ENCODE assay signal across 11 cellular contexts in the genomic region with DNA sequence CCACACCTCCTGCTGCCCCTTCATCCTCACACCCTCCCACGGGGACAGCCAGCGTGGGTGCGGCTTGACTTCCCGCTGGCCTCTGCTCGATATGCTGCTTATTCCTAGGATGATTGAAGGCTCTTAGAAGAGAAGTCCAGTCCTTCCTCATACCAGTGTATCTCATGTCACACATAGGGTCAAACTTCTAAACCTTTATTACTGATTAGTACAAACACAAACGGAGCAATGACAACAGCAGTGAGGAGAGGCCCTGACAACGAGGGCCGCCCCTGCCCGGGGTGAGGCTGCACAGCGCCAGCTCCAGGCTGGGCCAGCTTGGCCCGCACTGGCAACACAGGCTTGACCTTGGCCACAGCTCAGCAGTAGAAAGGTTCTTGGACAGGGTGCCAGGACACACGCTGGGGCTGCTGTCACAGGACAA. TPM values are rescaled to one million over a fixed set of nuclear protein-coding genes. Genes with fewer than 3 reads are reported as not detected.
A peak's percentile ranks its signal among the peaks of the same experiment; 100 is the strongest.
DNase-seq lines count a peak whose midpoint lies in the region; ATAC-seq and TF ChIP-seq lines count a peak whose summit lies in the region.
"Had no signal": no experiment of that assay in that cellular context is flagged by ENCODE, and none has a peak within 500 bp of the region (broad histone marks: within the 10 kb centered on the region; RNA-seq: fewer than 3 reads in every experiment).

No MANE protein-coding gene starts in this region.

- no peak overlapping the region for H3K4me3 ChIP-seq in colonic mucosa
- no peak overlapping the region for H3K4me3 ChIP-seq in mucosa of rectum (ENCODE audit: low read length in 2 of 2)
- no peak overlapping the region for H3K4me3 ChIP-seq in vagina
- H3K4me3 ChIP-seq: GM23248 had no signal

- H3K27ac ChIP-seq in colonic mucosa (peak overlapping the region; percentile 99), mucosa of rectum (ENCODE audit: low read depth in 2 of 2, low read length in 2 of 2) (peak overlapping the region; percentile 99), vagina (peak overlapping the region; percentile 40)
- H3K27ac ChIP-seq: GM23248 had no signal

- TF ChIP-seq CTCF in colonic mucosa (IDR thresholded peaks at IDR 0.05): no peak
- TF ChIP-seq CTCF in vagina (IDR thresholded peaks at IDR 0.05): no peak

- H3K9ac ChIP-seq in colonic mucosa (ENCODE audit: low read depth in 2 of 2, low read length in 2 of 2) (peak overlapping the region in 1 of 2 donors; percentile 97), mucosa of rectum (ENCODE audit: low read depth in 1 of 2, low read length in 2 of 2) (peak overlapping the region; percentile 44 to 98)
- H3K9ac ChIP-seq: GM23248 had no signal

- peaks cover 15% of the 10 kb centered on the region for H3K4me1 ChIP-seq in colonic mucosa
- peaks cover 42 to 48% of the 10 kb centered on the region in 2 donors for H3K4me1 ChIP-seq in mucosa of rectum (ENCODE audit: control insufficient read depth in 2 of 2, insufficient read depth in 2 of 2, low read length in 2 of 2)
- H3K4me1 ChIP-seq in vagina: peaks cover 47% of the 10 kb centered on the region

- TF ChIP-seq POLR2A in vagina (IDR thresholded peaks at IDR 0.05): no peak

- no peaks in the 10 kb centered on the region for H3K27me3 ChIP-seq in colonic mucosa
- H3K27me3 ChIP-seq in mucosa of rectum (ENCODE audit: control insufficient read depth in 2 of 2, insufficient read depth in 2 of 2, low read length in 2 of 2): no peaks in the 10 kb centered on the region
- H3K27me3 ChIP-seq in vagina: no peaks in the 10 kb centered on the region

- H3K36me3 ChIP-seq in colonic mucosa: peaks cover 29% of the 10 kb centered on the region
- peaks cover 45 to 59% of the 10 kb centered on the region in 2 donors for H3K36me3 ChIP-seq in mucosa of rectum (ENCODE audit: control insufficient read depth in 2 of 2, insufficient read depth in 2 of 2, low read length in 2 of 2)
- H3K36me3 ChIP-seq in vagina: peaks cover 0 to 52% of the 10 kb centered on the region in 2 donors

- no peaks in the 10 kb centered on the region for H3K9me3 ChIP-seq in colonic mucosa
- H3K9me3 ChIP-seq in mucosa of rectum (ENCODE audit: control insufficient read depth in 2 of 2, low read length in 2 of 2): no peaks in the 10 kb centered on the region
- H3K9me3 ChIP-seq in vagina: no peaks in the 10 kb centered on the region

- ATAC-seq in Right ventricle myocardium inferior (peak; percentile 37), GM19463 (IDR thresholded peaks at IDR 0.05; ENCODE audit: unreplicated experiment) (no peak), GM19395 (IDR thresholded peaks at IDR 0.05; ENCODE audit: unreplicated experiment) (no peak)

- intact Hi-C loops in Right ventricle myocardium inferior (cut with DNase I) (loop anchor here (5.0 kb wide), 2 partner anchors 53 to 128 kb away; a partner anchor contains a TSS), cardiac septum (cut with DNase I) (loop anchor here (5.0 kb wide), 1 partner anchor 37 kb away; a partner anchor contains a TSS), colonic mucosa (cut with DNase I) (no loop called here), vagina (cut with DNase I) (no loop called here)

- DNase-seq in Right ventricle myocardium inferior (ENCODE audit: missing footprints) (no peak), cardiac septum (ENCODE audit: low spot score) (no peak), colonic mucosa (no peak), vagina (ENCODE audit: extremely low spot score in 2 of 2) (no peak), NCI-H2196 treated with DMSO at 0.1 percent for 48 hours (lab: John Stamatoyannopoulos, UW; ENCODE audit: unreplicated experiment) (no peak)
- DNase-seq: GM23248, NCI-H1436 treated with DMSO at 0.1 percent for 48 hours, RPMI8226 had no signal

RNA-seq across cellular contexts. Expression of a gene that starts 3.7 kb away (rescaled TPM):
- total RNA-seq in Right ventricle myocardium inferior (73.2 TPM), cardiac septum (69.9 TPM), colonic mucosa (100 to 1,000 TPM; 212 to 216 TPM), vagina (42.7 TPM)

RNA-seq across cellular contexts. Expression of a gene that starts 3.9 kb away (rescaled TPM):
- total RNA-seq in Right ventricle myocardium inferior (9.8 TPM), cardiac septum (10.6 TPM), colonic mucosa (10 to 100 TPM; 14.4 to 18.6 TPM), vagina (4.9 TPM)

RNA-seq across cellular contexts. Expression of a gene that starts 19.3 kb away (rescaled TPM):
- total RNA-seq in Right ventricle myocardium inferior (not detected), cardiac septum (0.16 TPM), colonic mucosa (1 to 10 TPM in 1 of 2 donors, under 1 TPM in 1; 0.35 to 1.2 TPM), vagina (not detected)
- total RNA-seq: GM23248 had no signal

RNA-seq across cellular contexts. Expression of a gene that starts 29.0 kb away (rescaled TPM):
- total RNA-seq in Right ventricle myocardium inferior (27.7 TPM), cardiac septum (21.2 TPM), colonic mucosa (100 to 1,000 TPM; 102 to 141 TPM), vagina (205 TPM)

RNA-seq across cellular contexts. Expression of a gene that starts 35.4 kb away (rescaled TPM):
- 122 TPM for total RNA-seq in Right ventricle myocardium inferior
- 111 TPM for total RNA-seq in cardiac septum
- 10 to 100 TPM; 56.5 to 60.4 TPM for total RNA-seq in colonic mucosa
- 59.2 TPM for total RNA-seq in vagina

Comparison
In these comparisons a context has a peak if more than half of its experiments do, and no peak if none do; other contexts are left out.
1. H3K27ac ChIP-seq: peak in every context shown above with its lines; median percentile 99 in colonic mucosa; 99 in mucosa of rectum; 40 in vagina.
2. intact Hi-C loops: an anchor here in Right ventricle myocardium inferior (5.0 kb wide) and cardiac septum (5.0 kb wide); none called in colonic mucosa and vagina.